In genomic region chr5:96652769-96653455, GRCh38 we compare ENCODE assay signal across 13 cellular contexts. TPM values are rescaled to one million over a fixed set of nuclear protein-coding genes. Genes with fewer than 3 reads are reported as not detected.
DNase-seq lines count a peak whose midpoint lies in the region; ATAC-seq and TF ChIP-seq lines count a peak whose summit lies in the region.
"Had no signal": no experiment of that assay in that cellular context is flagged by ENCODE, and none has a peak within 500 bp of the region (broad histone marks: within the 10 kb centered on the region; RNA-seq: fewer than 3 reads in every experiment).

No MANE protein-coding gene starts in this region.

- H3K27me3 Mint-ChIP-seq in immature natural killer cell (ENCODE audit: low read depth in 3 of 3): peaks cover 5 to 9% (median 6%) of the 10 kb centered on the region in 3 donors

- CTCF ChIA-PET in PC-9 (lab: Charles Lee): interaction anchor here (0.7 kb wide), 1 partner anchor 9 kb away, joined by 3 read pairs; no protein-coding TSS in a partner anchor

- H3K79me2 ChIP-seq in PC-9 (ENCODE audit: low read depth): no peaks in the 10 kb centered on the region; the same call in 1 of the 2 replicates

- H3K4me2 ChIP-seq in PC-9: peak overlapping the region; percentile 73

- H3K36me3 ChIP-seq in PC-9 (ENCODE audit: low read depth) (no peaks in the 10 kb centered on the region), brain microvascular endothelial cell (replicated peaks) (no peaks in the 10 kb centered on the region)
- H3K36me3 ChIP-seq: lower lobe of right lung had no signal

- H3K9me3 ChIP-seq in PC-9 (ENCODE audit: insufficient read depth, low read depth): no peaks in the 10 kb centered on the region; the same call in 1 of the 2 replicates
- H3K9me3 ChIP-seq: lower lobe of right lung had no signal

- H3K4me3 ChIP-seq in PC-9: peak overlapping the region; percentile 11; the same call in 1 of the 2 replicates
- H3K4me3 ChIP-seq in brain microvascular endothelial cell (ENCODE audit: low read depth, low read length): no peak overlapping the region
- H3K4me3 ChIP-seq: lower lobe of right lung had no signal

- POLR2A ChIA-PET in PC-9 (lab: Charles Lee; ENCODE audit: unreplicated experiment): interaction anchor here (0.6 to 1.5 kb wide), 4 partner anchors 9 to 50 kb away, joined by 4 to 17 read pairs (median 6); partner anchors contain the start of gene CAST

- H3K4me3 Mint-ChIP-seq in immature natural killer cell: no peak overlapping the region
- H3K4me3 Mint-ChIP-seq: activated CD4-positive, alpha-beta memory T cell treated with anti-CD3 and anti-CD28 coated beads, Interleukin-2, amount 10 ng/mL, durations not matched to agents 7 days and 5 days had no signal

- H3K9me2 ChIP-seq in PC-9 (ENCODE audit: insufficient read depth): no peaks in the 10 kb centered on the region

- intact Hi-C loops in PC-9 (cut with micrococcal nuclease; ENCODE audit: unreplicated experiment): loop anchor here (2.0 kb wide), 2 partner anchors 24 to 38 kb away; no protein-coding TSS in a partner anchor

- peaks cover 88% of the 10 kb centered on the region for H3K4me1 ChIP-seq in PC-9 (replicated peaks; ENCODE audit: insufficient read depth)

- H3K27ac ChIP-seq in PC-9: peak overlapping the region; percentile 90
- H3K27ac ChIP-seq in brain microvascular endothelial cell: no peak overlapping the region
- H3K27ac ChIP-seq: lower lobe of right lung had no signal

- no peak overlapping the region for H2AFZ ChIP-seq in PC-9

- H3K4me1 Mint-ChIP-seq in immature natural killer cell: peaks cover 44 to 48% of the 10 kb centered on the region in 2 donors

- in situ Hi-C loops in brain microvascular endothelial cell (cut with HindIII; ENCODE audit: low pct_ligation_motif_present, low sequenced_read_pairs): no loop called here

- H3K36me3 Mint-ChIP-seq in immature natural killer cell: no peaks in the 10 kb centered on the region
- H3K36me3 Mint-ChIP-seq: natural killer cell had no signal

- peak; percentile 43 for ATAC-seq in esophagus mucosa
- ATAC-seq: lower lobe of right lung, natural killer cell had no signal

- DNase-seq in NCI-H82 (lab: John Stamatoyannopoulos, UW) (peak; percentile 6), NCI-H82 treated with DMSO at 0.1 percent for 48 hours (lab: John Stamatoyannopoulos, UW; ENCODE audit: unreplicated experiment) (no peak), PC-9 (peak; percentile 88 to 97), T-helper 1 cell (no peak), immature natural killer cell (no peak), brain microvascular endothelial cell (no peak), NCI-H1436 treated with DMSO at 0.1 percent for 48 hours (lab: John Stamatoyannopoulos, UW) (no peak)
- DNase-seq: activated CD4-positive, alpha-beta memory T cell treated with anti-CD3 and anti-CD28 coated beads, Interleukin-2, amount 10 ng/mL, durations not matched to agents 7 days and 5 days; erythroblast; hippocampal formation; lower lobe of right lung; natural killer cell had no signal

- peaks cover 59% of the 10 kb centered on the region for H3F3A ChIP-seq in PC-9 (ENCODE audit: insufficient read depth, low read depth)

- H3K27me3 ChIP-seq in PC-9 (ENCODE audit: insufficient read depth, low read depth) (no peaks in the 10 kb centered on the region), brain microvascular endothelial cell (replicated peaks) (no peaks in the 10 kb centered on the region)

- TSS peak; percentile 52 for BruUV-seq in PC-9 (replicated peaks; lab: Mats Ljungman, UMichigan)

- no peaks in the 10 kb centered on the region for H4K20me1 ChIP-seq in PC-9 (ENCODE audit: insufficient read depth)

- no peaks in the 10 kb centered on the region for H3K9me3 Mint-ChIP-seq in immature natural killer cell
- H3K9me3 Mint-ChIP-seq: activated CD4-positive, alpha-beta memory T cell treated with anti-CD3 and anti-CD28 coated beads, Interleukin-2, amount 10 ng/mL, durations not matched to agents 7 days and 5 days; natural killer cell had no signal

- peak overlapping the region in 1 of 6 donors; percentile 17 for H3K27ac Mint-ChIP-seq in immature natural killer cell
- H3K27ac Mint-ChIP-seq: activated CD4-positive, alpha-beta memory T cell treated with anti-CD3 and anti-CD28 coated beads, Interleukin-2, amount 10 ng/mL, durations not matched to agents 7 days and 5 days had no signal

- TF ChIP-seq CTCF in PC-9 (conservative IDR thresholded peaks at IDR 0.05): no peak
- TF ChIP-seq CTCF in brain microvascular endothelial cell (IDR thresholded peaks at IDR 0.05; ENCODE audit: low read depth, low read length, missing control alignments): no peak

RNA-seq across cellular contexts. Expression of gene CAST, which starts 9.3 kb away (rescaled TPM):
- total RNA-seq in PC-9 (2021): 234 and 289 TPM in 2 replicates
- total RNA-seq in esophagus mucosa: 433 TPM
- polyA plus RNA-seq in immature natural killer cell: 100 to 1,000 TPM in 1 of 3 donors, 10 to 100 TPM in 2; 24.0 to 133 (median 59.9) TPM

Comparison
In these comparisons a context has a peak if more than half of its experiments do, and no peak if none do; other contexts are left out.
1. DNase-seq: peak in NCI-H82 (single experiment) and PC-9 (2 of 2); none in NCI-H82 treated with DMSO at 0.1 percent for 48 hours (single experiment), T-helper 1 cell (0 of 5), immature natural killer cell (0 of 3), brain microvascular endothelial cell (single experiment) and NCI-H1436 treated with DMSO at 0.1 percent for 48 hours (single experiment).